17 cellular contexts compared by ENCODE assay signal in the genomic region with DNA sequence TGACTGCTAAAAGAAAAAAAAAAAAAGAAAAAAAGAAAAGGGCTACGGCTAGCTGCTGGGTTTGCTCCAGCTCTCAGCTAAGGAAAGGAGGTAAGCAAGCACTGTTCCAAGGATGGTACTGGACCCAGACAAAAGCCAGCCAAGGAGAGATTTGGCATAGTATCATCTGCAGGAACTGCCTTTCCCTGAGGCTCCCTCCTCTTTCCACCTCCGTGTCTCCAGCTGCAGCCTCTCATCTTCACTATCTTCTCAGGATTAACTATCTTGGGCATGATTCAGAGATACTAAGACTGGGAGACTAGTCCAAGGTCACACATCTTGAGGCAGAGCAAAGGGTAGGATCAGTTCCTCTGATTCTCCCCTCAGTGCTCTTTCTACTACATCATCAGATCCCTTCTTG. TPM values are rescaled to one million over a fixed set of nuclear protein-coding genes. Genes with fewer than 3 reads are reported as not detected.
DNase-seq lines count a peak whose midpoint lies in the region; ATAC-seq, FAIRE-seq and TF ChIP-seq lines count a peak whose summit lies in the region.
"Had no signal": no experiment of that assay in that cellular context is flagged by ENCODE, and none has a peak within 500 bp of the region (broad histone marks: within the 10 kb centered on the region; RNA-seq: fewer than 3 reads in every experiment).

No MANE protein-coding gene starts in this region.

- TF ChIP-seq RAD21 in SK-N-SH (IDR thresholded peaks at IDR 0.05; ENCODE audit: low read length) = no peak

- H3K9ac ChIP-seq in SK-N-SH = peak overlapping the region; percentile 36; the same call in 1 of the 2 replicates
- H3K9ac ChIP-seq in colonic mucosa (ENCODE audit: low read depth in 2 of 2, low read length in 2 of 2) = peak overlapping the region in 1 of 2 donors; percentile 21

- H2AFZ ChIP-seq in SK-N-SH (ENCODE audit: low read depth) = no peak overlapping the region

- intact Hi-C loops in colonic mucosa (cut with DNase I) = loop anchor here (10.0 kb wide), 2 partner anchors 249 to 429 kb away; a partner anchor contains a TSS

- H3K79me2 ChIP-seq in SK-N-SH (ENCODE audit: insufficient read depth) = peaks cover 100% of the 10 kb centered on the region

- WGBS in SK-N-SH (ENCODE audit: low lambda C conversion rate) = 57% methylated on average over 2 of the region's 2 CpGs
- WGBS in small intestine, 3 donors = 29 to 57% (median 43%) methylated on average over 2 of the region's 2 CpGs

- H3K9me2 ChIP-seq in SK-N-SH = no peaks in the 10 kb centered on the region

- H4K20me1 ChIP-seq in SK-N-SH (ENCODE audit: insufficient read depth) = peaks cover 69% of the 10 kb centered on the region

- H3K27ac ChIP-seq in SK-N-SH (ENCODE audit: low read depth in 2 of 2, low read length in 1 of 2) (peak overlapping the region in 1 of 2 experiments; percentile 75; a peak in 2 of 4 replicates), small intestine (ENCODE audit: low read depth in 1 of 2, low read length in 1 of 2) (no peak overlapping the region), colonic mucosa (no peak overlapping the region)

- H3K27me3 ChIP-seq in SK-N-SH (ENCODE audit: insufficient read depth) (no peaks in the 10 kb centered on the region), small intestine (ENCODE audit: control insufficient read depth in 2 of 2, insufficient read depth in 2 of 2, low read length in 2 of 2) (no peaks in the 10 kb centered on the region), colonic mucosa (no peaks in the 10 kb centered on the region)

- TF ChIP-seq CTCF in AG10803 (conservative IDR thresholded peaks at IDR 0.05; ENCODE audit: low read length) = no peak
- TF ChIP-seq CTCF in SK-N-SH (IDR thresholded peaks at IDR 0.05) = no peak
- no peak for TF ChIP-seq CTCF in fibroblast of villous mesenchyme (IDR thresholded peaks at IDR 0.05; ENCODE audit: insufficient read depth, low read depth, low read length)
- no peak for TF ChIP-seq CTCF in colonic mucosa (IDR thresholded peaks at IDR 0.05)

- peaks cover 10 to 34% of the 10 kb centered on the region in 2 experiments for H3K4me1 ChIP-seq in SK-N-SH (ENCODE audit: control insufficient read depth in 1 of 2, insufficient read depth in 2 of 2, low read depth in 1 of 2, low read length in 1 of 2)
- peaks cover 0 to 4% of the 10 kb centered on the region in 2 donors for H3K4me1 ChIP-seq in small intestine (ENCODE audit: control insufficient read depth in 2 of 2, insufficient read depth in 1 of 2, low read depth in 1 of 2, low read length in 1 of 2)
- H3K4me1 ChIP-seq in colonic mucosa = no peaks in the 10 kb centered on the region

- H3K36me3 ChIP-seq in SK-N-SH (replicated peaks in 1 of 2; ENCODE audit: control insufficient read depth in 1 of 2, insufficient read depth in 2 of 2, low read length in 1 of 2) (peaks cover 0 to 5% of the 10 kb centered on the region in 2 experiments), small intestine (ENCODE audit: control insufficient read depth in 2 of 2, insufficient read depth in 2 of 2, low read length in 2 of 2) (no peaks in the 10 kb centered on the region), colonic mucosa (no peaks in the 10 kb centered on the region)
- H3K36me3 ChIP-seq: heart left ventricle had no signal

- ATAC-seq in HG02798 (IDR thresholded peaks at IDR 0.05; ENCODE audit: poor library complexity, unreplicated experiment) = no peak
- ATAC-seq: heart left ventricle, Right ventricle myocardium inferior had no signal

- no peaks in the 10 kb centered on the region for H3K9me3 ChIP-seq in SK-N-SH
- no peaks in the 10 kb centered on the region for H3K9me3 ChIP-seq in small intestine (ENCODE audit: control insufficient read depth, low read depth)
- H3K9me3 ChIP-seq in colonic mucosa = no peaks in the 10 kb centered on the region
- H3K9me3 ChIP-seq: heart left ventricle had no signal

- DNase-seq in AG10803 (ENCODE audit: low read depth) = no peak
- DNase-seq in SK-N-SH = no peak
- peak; percentile 62 for DNase-seq in fibroblast of villous mesenchyme (ENCODE audit: low read depth)
- DNase-seq in small intestine = peak; percentile 13
- no peak for DNase-seq in stimulated activated naive CD4-positive, alpha-beta T cell (lab: John Stamatoyannopoulos, UW)
- DNase-seq in NCI-H1930 (lab: John Stamatoyannopoulos, UW) = no peak
- DNase-seq in colonic mucosa = no peak
- DNase-seq: activated CD4-positive, CD25-positive, alpha-beta regulatory T cell treated with anti-CD3 and anti-CD28 coated beads, Interleukin-2, amount 50 U/mL, for 72 hours; activated CD8-positive, alpha-beta memory T cell treated with anti-CD3 and anti-CD28 coated beads, Interleukin-2, amount 50 U/mL, for 48 hours; activated naive CD4-positive, alpha-beta T cell treated with Interleukin-2 at 50 U/mL for 16 hours; central memory CD4-positive, alpha-beta T cell; heart left ventricle; kidney glomerular epithelial cell; MV-4-11; T-helper 2 cell had no signal

- peaks cover 11% of the 10 kb centered on the region for H3F3A ChIP-seq in SK-N-SH (replicated peaks; ENCODE audit: insufficient read depth)

- peak overlapping the region; percentile 78 for H3K4me2 ChIP-seq in SK-N-SH

- TF ChIP-seq EP300 in SK-N-SH (IDR thresholded peaks at IDR 0.05; ENCODE audit: borderline replicate concordance in 1 of 2, low read depth in 1 of 2, low read length in 1 of 2) = no peak

- POLR2A ChIA-PET in SK-N-SH (lab: Yijun Ruan, JAX) = no interaction called here

- H3K4me3 ChIP-seq in AG10803 (ENCODE audit: low read length) (peak overlapping the region; percentile 8), SK-N-SH (ENCODE audit: low read depth in 2 of 2, low read length in 1 of 2) (peak overlapping the region in 1 of 2 experiments; percentile 13; a peak in 2 of 4 replicates), fibroblast of villous mesenchyme (ENCODE audit: low read depth, low read length) (no peak overlapping the region), small intestine (ENCODE audit: low read depth in 1 of 2, low read length in 2 of 2) (no peak overlapping the region), colonic mucosa (no peak overlapping the region)

- no peak for FAIRE-seq in small intestine (lab: Jason Lieb, UNC)

- CTCF ChIA-PET in SK-N-SH (lab: Yijun Ruan, JAX) = no interaction called here

TF ChIP-seq in SK-N-SH, 30 proteins besides CTCF, POLR2A, EP300 and RAD21:
- TF ChIP-seq NFIC (IDR thresholded peaks at IDR 0.05; ENCODE audit: borderline replicate concordance) (peak; percentile 43), TCF12 (IDR thresholded peaks at IDR 0.05) (peak; percentile 42; the same call in 1 of the 2 replicates)
- TF ChIP-seq, protein P1, sequence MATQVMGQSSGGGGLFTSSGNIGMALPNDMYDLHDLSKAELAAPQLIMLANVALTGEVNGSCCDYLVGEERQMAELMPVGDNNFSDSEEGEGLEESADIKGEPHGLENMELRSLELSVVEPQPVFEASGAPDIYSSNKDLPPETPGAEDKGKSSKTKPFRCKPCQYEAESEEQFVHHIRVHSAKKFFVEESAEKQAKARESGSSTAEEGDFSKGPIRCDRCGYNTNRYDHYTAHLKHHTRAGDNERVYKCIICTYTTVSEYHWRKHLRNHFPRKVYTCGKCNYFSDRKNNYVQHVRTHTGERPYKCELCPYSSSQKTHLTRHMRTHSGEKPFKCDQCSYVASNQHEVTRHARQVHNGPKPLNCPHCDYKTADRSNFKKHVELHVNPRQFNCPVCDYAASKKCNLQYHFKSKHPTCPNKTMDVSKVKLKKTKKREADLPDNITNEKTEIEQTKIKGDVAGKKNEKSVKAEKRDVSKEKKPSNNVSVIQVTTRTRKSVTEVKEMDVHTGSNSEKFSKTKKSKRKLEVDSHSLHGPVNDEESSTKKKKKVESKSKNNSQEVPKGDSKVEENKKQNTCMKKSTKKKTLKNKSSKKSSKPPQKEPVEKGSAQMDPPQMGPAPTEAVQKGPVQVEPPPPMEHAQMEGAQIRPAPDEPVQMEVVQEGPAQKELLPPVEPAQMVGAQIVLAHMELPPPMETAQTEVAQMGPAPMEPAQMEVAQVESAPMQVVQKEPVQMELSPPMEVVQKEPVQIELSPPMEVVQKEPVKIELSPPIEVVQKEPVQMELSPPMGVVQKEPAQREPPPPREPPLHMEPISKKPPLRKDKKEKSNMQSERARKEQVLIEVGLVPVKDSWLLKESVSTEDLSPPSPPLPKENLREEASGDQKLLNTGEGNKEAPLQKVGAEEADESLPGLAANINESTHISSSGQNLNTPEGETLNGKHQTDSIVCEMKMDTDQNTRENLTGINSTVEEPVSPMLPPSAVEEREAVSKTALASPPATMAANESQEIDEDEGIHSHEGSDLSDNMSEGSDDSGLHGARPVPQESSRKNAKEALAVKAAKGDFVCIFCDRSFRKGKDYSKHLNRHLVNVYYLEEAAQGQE (IDR thresholded peaks at IDR 0.05; ENCODE audit: low read depth, low read length) = no peak
TF ChIP-seq in SK-N-SH: peak in this region for 2.

RNA-seq across cellular contexts. Expression of a gene that starts 6.0 kb away (rescaled TPM):
- 8.9 and 13.3 TPM in 2 replicates for polyA plus RNA-seq in SK-N-SH (2012; rRNA removed)
- polyA plus RNA-seq in SK-N-SH (2012; cell fraction: cytosol; rRNA removed) = 17.4 and 20.7 TPM in 2 replicates
- 5.2 and 11.6 TPM in 2 replicates for polyA plus RNA-seq in SK-N-SH (2012; cell fraction: nucleus; rRNA removed)
- total RNA-seq in fibroblast of villous mesenchyme = 13.8 and 16.4 TPM in 2 replicates
- 1 to 10 TPM; 4.5 to 8.1 (median 7.6) TPM for polyA plus RNA-seq in small intestine
- 10 to 100 TPM; 32.8 to 37.1 TPM for total RNA-seq in colonic mucosa

Comparison
In these comparisons a context has a peak if more than half of its experiments do, and no peak if none do; other contexts are left out.
1. DNase-seq: peak in fibroblast of villous mesenchyme (single experiment) and small intestine (single experiment); none in AG10803 (single experiment), SK-N-SH (single experiment), stimulated activated naive CD4-positive, alpha-beta T cell (0 of 6), NCI-H1930 (0 of 2) and colonic mucosa (single experiment).